ENCODE assay signal across 1 cellular context in the genomic region with DNA sequence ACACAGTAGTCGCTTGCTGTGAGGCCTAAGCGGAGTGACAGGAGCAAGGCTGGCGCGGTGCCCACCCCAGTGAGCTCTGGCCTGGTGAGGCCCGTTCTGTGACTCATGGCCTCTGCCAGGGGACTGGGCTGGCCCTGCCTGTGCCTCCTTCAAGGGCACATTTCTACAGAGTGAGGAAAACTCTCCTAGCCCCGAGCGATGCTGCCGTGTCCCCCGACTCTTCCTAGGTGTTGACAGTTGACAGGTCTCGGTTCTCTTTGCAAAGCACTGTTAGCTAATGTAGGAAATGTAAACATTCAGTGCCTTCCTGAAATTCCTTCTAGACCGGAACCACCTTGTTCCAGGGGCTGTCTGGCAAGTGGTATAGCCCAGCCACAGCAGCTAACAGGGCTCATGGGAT.
TF ChIP-seq lines count a peak whose summit lies in the region.

No MANE protein-coding gene starts in this region.

TF ChIP-seq in HepG2, 621 proteins besides CTCF, POLR2A, EP300 and RAD21 (continued from another document):
- TF ChIP-seq ZNF503 (CRISPR knock-in tag; IDR thresholded peaks at IDR 0.05): no peak
- no peak for TF ChIP-seq RARA (CRISPR knock-in tag; IDR thresholded peaks at IDR 0.05)
- no peak for TF ChIP-seq NFKB2 (CRISPR knock-in tag; IDR thresholded peaks at IDR 0.05; ENCODE audit: borderline replicate concordance)
- TF ChIP-seq, protein P1, sequence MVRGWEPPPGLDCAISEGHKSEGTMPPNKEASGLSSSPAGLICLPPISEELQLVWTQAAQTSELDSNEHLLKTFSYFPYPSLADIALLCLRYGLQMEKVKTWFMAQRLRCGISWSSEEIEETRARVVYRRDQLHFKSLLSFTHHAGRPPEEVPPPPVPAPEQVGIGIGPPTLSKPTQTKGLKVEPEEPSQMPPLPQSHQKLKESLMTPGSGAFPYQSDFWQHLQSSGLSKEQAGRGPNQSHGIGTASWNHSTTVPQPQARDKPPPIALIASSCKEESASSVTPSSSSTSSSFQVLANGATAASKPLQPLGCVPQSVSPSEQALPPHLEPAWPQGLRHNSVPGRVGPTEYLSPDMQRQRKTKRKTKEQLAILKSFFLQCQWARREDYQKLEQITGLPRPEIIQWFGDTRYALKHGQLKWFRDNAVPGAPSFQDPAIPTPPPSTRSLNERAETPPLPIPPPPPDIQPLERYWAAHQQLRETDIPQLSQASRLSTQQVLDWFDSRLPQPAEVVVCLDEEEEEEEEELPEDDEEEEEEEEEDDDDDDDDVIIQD (CRISPR knock-in tag; IDR thresholded peaks at IDR 0.05; ENCODE audit: low read depth): no peak
- no peak for TF ChIP-seq ZNF20 (CRISPR knock-in tag; IDR thresholded peaks at IDR 0.05)
- TF ChIP-seq ZNF672 (CRISPR knock-in tag; IDR thresholded peaks at IDR 0.05): no peak
- TF ChIP-seq ZFP1 (CRISPR knock-in tag; IDR thresholded peaks at IDR 0.05): no peak
- no peak for TF ChIP-seq FOSL2 (CRISPR knock-in tag; IDR thresholded peaks at IDR 0.05)
- no peak for TF ChIP-seq U2AF1 (optimal IDR thresholded peaks at IDR 0.05; ENCODE audit: low read depth, low read length)
- no peak for TF ChIP-seq HDAC6 (IDR thresholded peaks at IDR 0.05; ENCODE audit: low read depth, low read length)
- TF ChIP-seq FOXA1 (IDR thresholded peaks at IDR 0.05): no peak
- TF ChIP-seq FOXA1 (CRISPR knock-in tag; IDR thresholded peaks at IDR 0.05): peak; percentile 54
- no peak for TF ChIP-seq ELK4 (CRISPR knock-in tag; IDR thresholded peaks at IDR 0.05; ENCODE audit: borderline replicate concordance)
- TF ChIP-seq STAG1 (CRISPR knock-in tag; IDR thresholded peaks at IDR 0.05): no peak
- TF ChIP-seq, protein P2, sequence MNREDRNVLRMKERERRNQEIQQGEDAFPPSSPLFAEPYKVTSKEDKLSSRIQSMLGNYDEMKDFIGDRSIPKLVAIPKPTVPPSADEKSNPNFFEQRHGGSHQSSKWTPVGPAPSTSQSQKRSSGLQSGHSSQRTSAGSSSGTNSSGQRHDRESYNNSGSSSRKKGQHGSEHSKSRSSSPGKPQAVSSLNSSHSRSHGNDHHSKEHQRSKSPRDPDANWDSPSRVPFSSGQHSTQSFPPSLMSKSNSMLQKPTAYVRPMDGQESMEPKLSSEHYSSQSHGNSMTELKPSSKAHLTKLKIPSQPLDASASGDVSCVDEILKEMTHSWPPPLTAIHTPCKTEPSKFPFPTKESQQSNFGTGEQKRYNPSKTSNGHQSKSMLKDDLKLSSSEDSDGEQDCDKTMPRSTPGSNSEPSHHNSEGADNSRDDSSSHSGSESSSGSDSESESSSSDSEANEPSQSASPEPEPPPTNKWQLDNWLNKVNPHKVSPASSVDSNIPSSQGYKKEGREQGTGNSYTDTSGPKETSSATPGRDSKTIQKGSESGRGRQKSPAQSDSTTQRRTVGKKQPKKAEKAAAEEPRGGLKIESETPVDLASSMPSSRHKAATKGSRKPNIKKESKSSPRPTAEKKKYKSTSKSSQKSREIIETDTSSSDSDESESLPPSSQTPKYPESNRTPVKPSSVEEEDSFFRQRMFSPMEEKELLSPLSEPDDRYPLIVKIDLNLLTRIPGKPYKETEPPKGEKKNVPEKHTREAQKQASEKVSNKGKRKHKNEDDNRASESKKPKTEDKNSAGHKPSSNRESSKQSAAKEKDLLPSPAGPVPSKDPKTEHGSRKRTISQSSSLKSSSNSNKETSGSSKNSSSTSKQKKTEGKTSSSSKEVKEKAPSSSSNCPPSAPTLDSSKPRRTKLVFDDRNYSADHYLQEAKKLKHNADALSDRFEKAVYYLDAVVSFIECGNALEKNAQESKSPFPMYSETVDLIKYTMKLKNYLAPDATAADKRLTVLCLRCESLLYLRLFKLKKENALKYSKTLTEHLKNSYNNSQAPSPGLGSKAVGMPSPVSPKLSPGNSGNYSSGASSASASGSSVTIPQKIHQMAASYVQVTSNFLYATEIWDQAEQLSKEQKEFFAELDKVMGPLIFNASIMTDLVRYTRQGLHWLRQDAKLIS (CRISPR knock-in tag; IDR thresholded peaks at IDR 0.05): no peak
- TF ChIP-seq, protein P3, sequence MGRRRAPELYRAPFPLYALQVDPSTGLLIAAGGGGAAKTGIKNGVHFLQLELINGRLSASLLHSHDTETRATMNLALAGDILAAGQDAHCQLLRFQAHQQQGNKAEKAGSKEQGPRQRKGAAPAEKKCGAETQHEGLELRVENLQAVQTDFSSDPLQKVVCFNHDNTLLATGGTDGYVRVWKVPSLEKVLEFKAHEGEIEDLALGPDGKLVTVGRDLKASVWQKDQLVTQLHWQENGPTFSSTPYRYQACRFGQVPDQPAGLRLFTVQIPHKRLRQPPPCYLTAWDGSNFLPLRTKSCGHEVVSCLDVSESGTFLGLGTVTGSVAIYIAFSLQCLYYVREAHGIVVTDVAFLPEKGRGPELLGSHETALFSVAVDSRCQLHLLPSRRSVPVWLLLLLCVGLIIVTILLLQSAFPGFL (CRISPR knock-in tag; IDR thresholded peaks at IDR 0.05): no peak
- 0 out of 2 replicates have a peak, but pooled peaks have one; percentile 42 for TF ChIP-seq HNRNPL (IDR thresholded peaks at IDR 0.05; ENCODE audit: low read depth, low read length)
- no peak for TF ChIP-seq ZNF850 (CRISPR knock-in tag; conservative IDR thresholded peaks at IDR 0.05)
- no peak for TF ChIP-seq YEATS2 (CRISPR knock-in tag; IDR thresholded peaks at IDR 0.05; ENCODE audit: borderline replicate concordance)
- peak; percentile 96 for TF ChIP-seq PRDM10 (CRISPR knock-in tag; IDR thresholded peaks at IDR 0.05; ENCODE audit: low read depth)
- TF ChIP-seq ETV5 (CRISPR knock-in tag; IDR thresholded peaks at IDR 0.05; ENCODE audit: borderline replicate concordance): peak; percentile 58; the same call in 1 of the 2 replicates
- peak; percentile 45; the same call in 1 of the 2 replicates for TF ChIP-seq BCL6 (CRISPR knock-in tag; IDR thresholded peaks at IDR 0.05)
- TF ChIP-seq RXRB (CRISPR knock-in tag; IDR thresholded peaks at IDR 0.05; ENCODE audit: borderline replicate concordance): no peak
- no peak for TF ChIP-seq TFAP4 (IDR thresholded peaks at IDR 0.05; ENCODE audit: borderline replicate concordance, low read depth)
- no peak for TF ChIP-seq ATF2 (CRISPR knock-in tag; IDR thresholded peaks at IDR 0.05)
- TF ChIP-seq ZNF883 (CRISPR knock-in tag; IDR thresholded peaks at IDR 0.05; ENCODE audit: not compliant biosample characterization): no peak
- no peak for TF ChIP-seq ZNF572 (CRISPR knock-in tag; IDR thresholded peaks at IDR 0.05)
- TF ChIP-seq ZNF552 (CRISPR knock-in tag; IDR thresholded peaks at IDR 0.05; ENCODE audit: borderline replicate concordance): no peak
